In genomic region chr10:110556993-110557601, GRCh38 we compare ENCODE assay signal across 8 cellular contexts. TPM values are rescaled to one million over a fixed set of nuclear protein-coding genes. Genes with fewer than 3 reads are reported as not detected.
DNase-seq lines count a peak whose midpoint lies in the region; ATAC-seq and TF ChIP-seq lines count a peak whose summit lies in the region.

No MANE protein-coding gene starts in this region.

- H3K4me3 ChIP-seq in fibroblast of lung (replicated peaks in 1 of 4; ENCODE audit: control extremely low read depth in 1 of 4, insufficient read depth in 1 of 4, low read depth in 3 of 4, low read length in 4 of 4) = no peak overlapping the region
- no peak overlapping the region for H3K4me3 ChIP-seq in parathyroid adenoma (ENCODE audit: low read depth, low read length)

- H3K9me3 ChIP-seq in fibroblast of lung (ENCODE audit: control insufficient read depth, insufficient read depth, low read depth, low read length) = no peaks in the 10 kb centered on the region
- no peaks in the 10 kb centered on the region for H3K9me3 ChIP-seq in parathyroid adenoma (ENCODE audit: control insufficient read depth, low read length)

- CTCF ChIA-PET in HEK293T (lab: Yijun Ruan, JAX) = interaction anchor here (0.8 to 2.3 kb wide), 2 partner anchors 10 to 16 kb away, joined by 3 to 7 read pairs; no protein-coding TSS in a partner anchor

- H4K20me1 ChIP-seq in fibroblast of lung (ENCODE audit: control insufficient read depth, extremely low read depth, insufficient read depth, low read length) = no peaks in the 10 kb centered on the region

- DNase-seq in GM03348 (ENCODE audit: low spot score) (peak; percentile 41), HEK293T (ENCODE audit: extremely low spot score) (peak; percentile 71), NOMO-1 treated with dmso at 0.1 percent for 144 hours (lab: John Stamatoyannopoulos, UW; ENCODE audit: unreplicated experiment) (peak; percentile 51), activated T-cell treated with anti-CD3 and anti-CD28 coated beads for 4 hours (peak; percentile 65), fibroblast of lung (ENCODE audit: low read depth in 2 of 2) (peak; percentile 52 to 58), mesenteric fat pad (ENCODE audit: low spot score) (no peak)

- peak; percentile 62 to 76 for TF ChIP-seq CTCF in fibroblast of lung (conservative IDR thresholded peaks at IDR 0.05 in 1 of 2, IDR thresholded peaks at IDR 0.05 in 1 of 2; ENCODE audit: low read depth in 1 of 2, low read length in 2 of 2)
- peak; percentile 83 for TF ChIP-seq CTCF in parathyroid adenoma (IDR thresholded peaks at IDR 0.05)

- H3K79me2 ChIP-seq in fibroblast of lung (ENCODE audit: control insufficient read depth, insufficient read depth, low read length) (no peaks in the 10 kb centered on the region), parathyroid adenoma (no peaks in the 10 kb centered on the region)

- H3K4me2 ChIP-seq in fibroblast of lung (ENCODE audit: extremely low read depth, insufficient read depth, low read length) (no peak overlapping the region), parathyroid adenoma (ENCODE audit: low read length) (no peak overlapping the region)

- no peak overlapping the region for H2AFZ ChIP-seq in fibroblast of lung (ENCODE audit: low read length)
- H2AFZ ChIP-seq in parathyroid adenoma = peak overlapping the region; percentile 82

- POLR2A ChIA-PET in HEK293T (lab: Yijun Ruan, JAX) = no interaction called here

- ATAC-seq in HG03460 (IDR thresholded peaks at IDR 0.05; ENCODE audit: unreplicated experiment) = no peak

- no peak overlapping the region for H3K27ac ChIP-seq in fibroblast of lung (ENCODE audit: insufficient read depth, low read length)
- no peak overlapping the region for H3K27ac ChIP-seq in parathyroid adenoma

- H3K4me1 ChIP-seq in fibroblast of lung (ENCODE audit: control insufficient read depth, extremely low read depth, insufficient read depth, low read length) = no peaks in the 10 kb centered on the region
- H3K4me1 ChIP-seq in parathyroid adenoma = no peaks in the 10 kb centered on the region

- H3K36me3 ChIP-seq in fibroblast of lung (ENCODE audit: control insufficient read depth, insufficient read depth, low read length) (no peaks in the 10 kb centered on the region), parathyroid adenoma (ENCODE audit: control insufficient read depth, insufficient read depth, low read length) (no peaks in the 10 kb centered on the region)

- H3K9ac ChIP-seq in fibroblast of lung (ENCODE audit: insufficient read depth, low read length) (no peak overlapping the region), parathyroid adenoma (no peak overlapping the region)

- H3K27me3 ChIP-seq in fibroblast of lung (ENCODE audit: control insufficient read depth, insufficient read depth, low read length) (no peaks in the 10 kb centered on the region), parathyroid adenoma (ENCODE audit: control insufficient read depth, insufficient read depth, low read length) (no peaks in the 10 kb centered on the region)

TF ChIP-seq in HEK293T, 16 proteins besides CTCF, POLR2A, EP300 and RAD21:
- no peak for TF ChIP-seq TARDBP (IDR thresholded peaks at IDR 0.05)
- TF ChIP-seq L3MBTL2 (conservative IDR thresholded peaks at IDR 0.05) = no peak
- TF ChIP-seq SP1 (IDR thresholded peaks at IDR 0.05) = no peak
- no peak for TF ChIP-seq LEF1 (IDR thresholded peaks at IDR 0.05; ENCODE audit: borderline replicate concordance)
- TF ChIP-seq ZNF384 (IDR thresholded peaks at IDR 0.05) = no peak
- TF ChIP-seq ARNT (IDR thresholded peaks at IDR 0.05) = no peak
- no peak for TF ChIP-seq PKNOX1 (IDR thresholded peaks at IDR 0.05)
- TF ChIP-seq ELF4 (IDR thresholded peaks at IDR 0.05) = no peak
- no peak for TF ChIP-seq FOXK2 (IDR thresholded peaks at IDR 0.05)
- no peak for TF ChIP-seq HDGF (IDR thresholded peaks at IDR 0.05; ENCODE audit: borderline replicate concordance)
- TF ChIP-seq BHLHE40 (IDR thresholded peaks at IDR 0.05; ENCODE audit: borderline replicate concordance) = no peak
- no peak for TF ChIP-seq SUZ12 (IDR thresholded peaks at IDR 0.05)
- TF ChIP-seq FOXA1 (IDR thresholded peaks at IDR 0.05) = no peak
- TF ChIP-seq FOXM1 (IDR thresholded peaks at IDR 0.05; ENCODE audit: borderline replicate concordance) = no peak
- TF ChIP-seq NFRKB (IDR thresholded peaks at IDR 0.05) = no peak
- TF ChIP-seq CTBP1 (IDR thresholded peaks at IDR 0.05; ENCODE audit: borderline replicate concordance) = no peak

RNA-seq across cellular contexts. Expression of gene SMC3, which starts 10.4 kb away (rescaled TPM):
- total RNA-seq in fibroblast of lung = 28.8 and 31.9 TPM in 2 replicates
- 25.9 and 28.4 TPM in 2 replicates for polyA plus RNA-seq in fibroblast of lung
- polyA plus RNA-seq in fibroblast of lung (2012) = 35.6 and 36.9 TPM in 2 replicates
- 2.3 and 4.4 TPM in 2 replicates for polyA minus RNA-seq in fibroblast of lung (ENCODE audit: low replicate concordance)
- 26.8 TPM for total RNA-seq in mesenteric fat pad

RNA-seq across cellular contexts. Expression of gene DUSP5, which starts 59.4 kb away (rescaled TPM):
- total RNA-seq in fibroblast of lung (14.9 and 27.6 TPM in 2 replicates), mesenteric fat pad (32.4 TPM)
- polyA plus RNA-seq in fibroblast of lung = 37.7 and 48.9 TPM in 2 replicates
- 23.5 and 30.7 TPM in 2 replicates for polyA plus RNA-seq in fibroblast of lung (2012)
- 65.8 and 147 TPM in 2 replicates for polyA minus RNA-seq in fibroblast of lung (ENCODE audit: low replicate concordance)
